8 cellular contexts compared by ENCODE assay signal in genomic region chr3:152270145-152270870, GRCh38. TPM values are rescaled to one million over a fixed set of nuclear protein-coding genes. Genes with fewer than 3 reads are reported as not detected.
DNase-seq lines count a peak whose midpoint lies in the region; ATAC-seq lines count a peak whose summit lies in the region.

No MANE protein-coding gene starts in this region.

- no peaks in the 10 kb centered on the region for H3K9me3 ChIP-seq in mucosa of rectum (ENCODE audit: control insufficient read depth in 2 of 2, low read length in 2 of 2)

- no peaks in the 10 kb centered on the region for H3K27me3 ChIP-seq in mucosa of rectum (ENCODE audit: control insufficient read depth in 2 of 2, insufficient read depth in 2 of 2, low read length in 2 of 2)

- ATAC-seq in esophagus mucosa: no peak

- peak overlapping the region; percentile 97 to 99 for H3K4me3 ChIP-seq in mucosa of rectum (ENCODE audit: low read length in 2 of 2)

- H3K9ac ChIP-seq in mucosa of rectum (ENCODE audit: low read depth in 1 of 2, low read length in 2 of 2): peak overlapping the region; percentile 94 to 99

- DNase-seq in NCI-H510A treated with DMSO at 0.1 percent for 48 hours (lab: John Stamatoyannopoulos, UW): peak; percentile 62
- no peak for DNase-seq in NCI-H510A (lab: John Stamatoyannopoulos, UW)
- peak; percentile 74 for DNase-seq in OCI-M1 (lab: John Stamatoyannopoulos, UW)
- peak; percentile 43 for DNase-seq in dermis blood vessel endothelial cell
- DNase-seq in NCI-H187 treated with DMSO at 0.1 percent for 48 hours (lab: John Stamatoyannopoulos, UW): no peak
- DNase-seq in germinal center (ENCODE audit: low spot score): no peak

- H3K4me1 ChIP-seq in mucosa of rectum (ENCODE audit: control insufficient read depth in 2 of 2, insufficient read depth in 2 of 2, low read length in 2 of 2): peaks cover 23 to 44% of the 10 kb centered on the region in 2 donors

- peak overlapping the region; percentile 99 to 100 for H3K27ac ChIP-seq in mucosa of rectum (ENCODE audit: low read depth in 2 of 2, low read length in 2 of 2)

- H3K36me3 ChIP-seq in mucosa of rectum (ENCODE audit: control insufficient read depth in 2 of 2, insufficient read depth in 2 of 2, low read length in 2 of 2): no peaks in the 10 kb centered on the region

RNA-seq across cellular contexts. Expression of gene MBNL1, which starts 1.6 kb away (rescaled TPM):
- total RNA-seq in dermis blood vessel endothelial cell: 389 and 524 TPM in 2 replicates
- total RNA-seq in esophagus mucosa: 95.4 TPM

Comparison
In these comparisons a context has a peak if more than half of its experiments do, and no peak if none do; other contexts are left out.
1. DNase-seq: peak in NCI-H510A treated with DMSO at 0.1 percent for 48 hours (single experiment), OCI-M1 (single experiment) and dermis blood vessel endothelial cell (single experiment); none in NCI-H510A (single experiment), NCI-H187 treated with DMSO at 0.1 percent for 48 hours (single experiment) and germinal center (single experiment).